8 cellular contexts compared by ENCODE assay signal in the genomic region with DNA sequence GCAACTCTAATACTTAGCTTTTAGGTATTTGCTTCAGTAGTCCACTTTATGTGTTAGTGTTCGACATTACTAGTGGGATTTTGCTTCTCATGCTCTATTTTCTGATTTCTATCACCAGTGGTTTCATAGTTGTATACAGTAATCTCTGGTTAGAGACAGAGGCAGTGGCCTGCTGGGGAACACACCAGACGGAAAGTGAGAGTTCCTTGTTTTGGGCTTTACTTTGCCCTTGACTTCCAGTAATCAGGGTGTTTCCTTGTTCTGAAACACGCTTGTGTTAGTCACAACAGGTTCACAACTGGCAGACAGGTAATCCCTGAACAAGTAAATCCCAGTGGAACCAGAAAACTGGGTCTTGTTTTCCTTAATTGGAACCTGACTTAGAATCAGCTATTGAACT. TPM values are rescaled to one million over a fixed set of nuclear protein-coding genes. Genes with fewer than 3 reads are reported as not detected.
DNase-seq lines count a peak whose midpoint lies in the region; ATAC-seq, FAIRE-seq and TF ChIP-seq lines count a peak whose summit lies in the region.

No MANE protein-coding gene starts in this region.

- no peak overlapping the region for H3K9ac ChIP-seq in kidney (ENCODE audit: low read length in 2 of 2)

- TF ChIP-seq CTCF in kidney (IDR thresholded peaks at IDR 0.05; ENCODE audit: borderline replicate concordance, extremely low read depth, insufficient read depth) (no peak), vagina (IDR thresholded peaks at IDR 0.05) (no peak)

- no peak for ATAC-seq in GM21528 (IDR thresholded peaks at IDR 0.05; ENCODE audit: low FRiP score, unreplicated experiment)

- no peaks in the 10 kb centered on the region for H3K27me3 ChIP-seq in vagina

- TF ChIP-seq POLR2A in vagina (IDR thresholded peaks at IDR 0.05): no peak

- H3K36me3 ChIP-seq in kidney (ENCODE audit: control insufficient read depth in 1 of 2, insufficient read depth in 2 of 2, low read length in 2 of 2) (no peaks in the 10 kb centered on the region), vagina (no peaks in the 10 kb centered on the region)

- H3K4me3 ChIP-seq in kidney (ENCODE audit: low read length in 2 of 2) (no peak overlapping the region), vagina (no peak overlapping the region)

- H3K27ac ChIP-seq in kidney (ENCODE audit: low read depth in 2 of 2, low read length in 2 of 2) (peak overlapping the region; percentile 65 to 71), vagina (peak overlapping the region; percentile 77)

- no peak for FAIRE-seq in kidney (lab: Jason Lieb, UNC)

- H3K4me1 ChIP-seq in kidney (ENCODE audit: control insufficient read depth in 1 of 2, insufficient read depth in 1 of 2, low read depth in 1 of 2, low read length in 2 of 2): peaks cover 18% of the 10 kb centered on the region in 2 donors
- peaks cover 38% of the 10 kb centered on the region for H3K4me1 ChIP-seq in vagina

- intact Hi-C loops in kidney (cut with DNase I): no loop called here
- intact Hi-C loops in vagina (cut with DNase I): no loop called here

- H3K9me3 ChIP-seq in kidney (ENCODE audit: control insufficient read depth in 1 of 2, low read length in 2 of 2) (no peaks in the 10 kb centered on the region), vagina (no peaks in the 10 kb centered on the region)

- DNase-seq in stimulated activated CD4-positive, alpha-beta T cell treated with anti-CD3 and anti-CD28 coated beads, Interleukin-2, amount 100 ng/mL, for 24 hours: peak; percentile 35 to 37
- DNase-seq in stimulated activated CD4-positive, alpha-beta T cell treated with anti-CD3 and anti-CD28 coated beads, Interleukin-4, amount 100 ng/mL, for 1 hour: no peak
- peak; percentile 29 to 46 for DNase-seq in activated CD4-positive, alpha-beta T cell treated with anti-CD3 and anti-CD28 coated beads, Interleukin-2, amount 50 U/mL, for 48 hours
- DNase-seq in kidney: no peak
- DNase-seq in vagina (ENCODE audit: extremely low spot score in 2 of 2): no peak
- DNase-seq in HPDE6-E6E7 (ENCODE audit: extremely low spot score): no peak
- DNase-seq in NCI-H446 treated with DMSO at 0.1 percent for 48 hours (lab: John Stamatoyannopoulos, UW): no peak

RNA-seq across cellular contexts. Expression of gene PACS1, which starts 56.0 kb away (rescaled TPM):
- total RNA-seq in kidney: 91.8 TPM
- polyA plus RNA-seq in kidney (ENCODE audit: insufficient read depth, low read depth, low replicate concordance): 23.7 TPM
- total RNA-seq in vagina: 66.0 TPM

Comparison
In these comparisons a context has a peak if more than half of its experiments do, and no peak if none do; other contexts are left out.
1. DNase-seq: peak in stimulated activated CD4-positive, alpha-beta T cell treated with anti-CD3 and anti-CD28 coated beads, Interleukin-2, amount 100 ng/mL, for 24 hours (2 of 2) and activated CD4-positive, alpha-beta T cell treated with anti-CD3 and anti-CD28 coated beads, Interleukin-2, amount 50 U/mL, for 48 hours (2 of 2); none in stimulated activated CD4-positive, alpha-beta T cell treated with anti-CD3 and anti-CD28 coated beads, Interleukin-4, amount 100 ng/mL, for 1 hour (single experiment), kidney (single experiment), vagina (0 of 2), HPDE6-E6E7 (single experiment) and NCI-H446 treated with DMSO at 0.1 percent for 48 hours (single experiment).